ENCODE assay signal across 7 cellular contexts in the genomic region with DNA sequence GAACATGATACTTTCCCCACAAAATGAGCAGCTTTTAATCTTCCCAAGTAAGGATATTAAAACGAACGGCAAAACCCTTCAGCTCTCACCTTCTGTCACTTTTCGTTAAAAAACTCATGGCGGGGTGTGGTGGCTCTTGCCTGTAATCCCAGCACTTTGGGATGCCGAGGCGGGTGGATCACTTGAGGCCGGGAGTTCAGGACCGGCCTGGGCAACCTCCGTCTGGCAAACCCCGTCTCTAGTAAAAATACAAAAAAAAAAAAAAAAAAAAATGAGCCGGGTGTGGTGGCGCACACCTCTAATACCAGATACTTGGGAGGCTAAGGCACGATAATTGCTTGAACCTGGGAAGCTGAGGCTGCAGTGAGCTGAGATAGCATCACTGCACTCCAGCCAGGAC. TPM values are rescaled to one million over a fixed set of nuclear protein-coding genes. Genes with fewer than 3 reads are reported as not detected.
DNase-seq lines count a peak whose midpoint lies in the region; ATAC-seq and TF ChIP-seq lines count a peak whose summit lies in the region.

No MANE protein-coding gene starts in this region.

- DNase-seq in HL-60 (ENCODE audit: low read depth in 1 of 2, low spot score in 1 of 2) (no peak), immature natural killer cell (no peak), NAMALWA (ENCODE audit: low spot score) (no peak), glomerular visceral epithelial cell (ENCODE audit: extremely low spot score) (no peak)
- no peak for DNase-seq in activated T-helper 2 cell treated with anti-CD3 and anti-CD28 coated beads, Interferon-gamma antibody, Interleukin-2, Interleukin-4, amounts not matched to agents 10 μg/mL and 5 μg/mL and 100 μg/mL, durations not matched to agents 14 hours and 24 hours and 36 hours (ENCODE audit: low spot score)

- H3K4me3 ChIP-seq in HL-60 (replicated peaks; ENCODE audit: insufficient read depth, low read length) = peak overlapping the region; percentile 99

- TF ChIP-seq CTCF in HL-60 (IDR thresholded peaks at IDR 0.05; ENCODE audit: insufficient read depth, low read length) = no peak

- H3K27me3 ChIP-seq in HL-60 (ENCODE audit: insufficient read depth, poor library complexity, severe bottlenecking) = no peaks in the 10 kb centered on the region

- H3K36me3 Mint-ChIP-seq in activated T-helper 2 cell treated with anti-CD3 and anti-CD28 coated beads, Interferon-gamma antibody, Interleukin-2, Interleukin-4, amounts not matched to agents 10 μg/mL and 5 μg/mL and 100 μg/mL, durations not matched to agents 14 hours and 24 hours and 36 hours (ENCODE audit: low read depth) = peaks cover 51% of the 10 kb centered on the region
- H3K36me3 Mint-ChIP-seq in immature natural killer cell = peaks cover 7 to 27% (median 9%) of the 10 kb centered on the region in 3 donors
- peaks cover 40% of the 10 kb centered on the region for H3K36me3 Mint-ChIP-seq in stimulated activated memory B cell treated with anti-CD40 and anti-IgM and Interleukin-4, amounts not matched to agents 10 μg/mL and 1 μg/mL and 100 μg/mL, for 72 hours

- H3K4me1 Mint-ChIP-seq in activated T-helper 2 cell treated with anti-CD3 and anti-CD28 coated beads, Interferon-gamma antibody, Interleukin-2, Interleukin-4, amounts not matched to agents 10 μg/mL and 5 μg/mL and 100 μg/mL, durations not matched to agents 14 hours and 24 hours and 36 hours (ENCODE audit: low read depth) = peaks cover 18% of the 10 kb centered on the region
- peaks cover 29 to 31% of the 10 kb centered on the region in 2 donors for H3K4me1 Mint-ChIP-seq in immature natural killer cell
- H3K4me1 Mint-ChIP-seq in stimulated activated memory B cell treated with anti-CD40 and anti-IgM and Interleukin-4, amounts not matched to agents 10 μg/mL and 1 μg/mL and 100 μg/mL, for 72 hours = peaks cover 18% of the 10 kb centered on the region

- peak overlapping the region; percentile 98 for H3K4me3 Mint-ChIP-seq in activated T-helper 2 cell treated with anti-CD3 and anti-CD28 coated beads, Interferon-gamma antibody, Interleukin-2, Interleukin-4, amounts not matched to agents 10 μg/mL and 5 μg/mL and 100 μg/mL, durations not matched to agents 14 hours and 24 hours and 36 hours (ENCODE audit: low read depth)
- peak overlapping the region; percentile 93 to 100 (median 98) for H3K4me3 Mint-ChIP-seq in immature natural killer cell
- H3K4me3 Mint-ChIP-seq in stimulated activated memory B cell treated with anti-CD40 and anti-IgM and Interleukin-4, amounts not matched to agents 10 μg/mL and 1 μg/mL and 100 μg/mL, for 72 hours = peak overlapping the region; percentile 96

- peak overlapping the region; percentile 49 for H3K27ac Mint-ChIP-seq in activated T-helper 2 cell treated with anti-CD3 and anti-CD28 coated beads, Interferon-gamma antibody, Interleukin-2, Interleukin-4, amounts not matched to agents 10 μg/mL and 5 μg/mL and 100 μg/mL, durations not matched to agents 14 hours and 24 hours and 36 hours
- H3K27ac Mint-ChIP-seq in immature natural killer cell = peak overlapping the region; percentile 82 to 99 (median 96)
- H3K27ac Mint-ChIP-seq in stimulated activated memory B cell treated with anti-CD40 and anti-IgM and Interleukin-4, amounts not matched to agents 10 μg/mL and 1 μg/mL and 100 μg/mL, for 72 hours = peak overlapping the region; percentile 90

- H3K9me3 Mint-ChIP-seq in activated T-helper 2 cell treated with anti-CD3 and anti-CD28 coated beads, Interferon-gamma antibody, Interleukin-2, Interleukin-4, amounts not matched to agents 10 μg/mL and 5 μg/mL and 100 μg/mL, durations not matched to agents 14 hours and 24 hours and 36 hours = no peaks in the 10 kb centered on the region
- H3K9me3 Mint-ChIP-seq in immature natural killer cell = no peaks in the 10 kb centered on the region
- no peaks in the 10 kb centered on the region for H3K9me3 Mint-ChIP-seq in stimulated activated memory B cell treated with anti-CD40 and anti-IgM and Interleukin-4, amounts not matched to agents 10 μg/mL and 1 μg/mL and 100 μg/mL, for 72 hours

- ATAC-seq in stimulated activated memory B cell treated with anti-CD40 and anti-IgM and Interleukin-4, amounts not matched to agents 10 μg/mL and 1 μg/mL and 100 μg/mL, for 72 hours = no peak
- ATAC-seq in HG03520 (IDR thresholded peaks at IDR 0.05; ENCODE audit: unreplicated experiment) = no peak

- intact Hi-C loops in activated T-helper 2 cell treated with anti-CD3 and anti-CD28 coated beads, Interferon-gamma antibody, Interleukin-2, Interleukin-4, amounts not matched to agents 10 μg/mL and 5 μg/mL and 100 μg/mL, durations not matched to agents 14 hours and 24 hours and 36 hours (cut with micrococcal nuclease) = loop anchor here (1.0 to 10.0 kb wide), 3 partner anchors 7 to 612 kb away; a partner anchor contains a TSS

- H3K27me3 Mint-ChIP-seq in activated T-helper 2 cell treated with anti-CD3 and anti-CD28 coated beads, Interferon-gamma antibody, Interleukin-2, Interleukin-4, amounts not matched to agents 10 μg/mL and 5 μg/mL and 100 μg/mL, durations not matched to agents 14 hours and 24 hours and 36 hours (ENCODE audit: low read depth) = peaks cover 21% of the 10 kb centered on the region
- peaks cover 4 to 18% (median 6%) of the 10 kb centered on the region in 3 donors for H3K27me3 Mint-ChIP-seq in immature natural killer cell (ENCODE audit: low read depth in 3 of 3)
- no peaks in the 10 kb centered on the region for H3K27me3 Mint-ChIP-seq in stimulated activated memory B cell treated with anti-CD40 and anti-IgM and Interleukin-4, amounts not matched to agents 10 μg/mL and 1 μg/mL and 100 μg/mL, for 72 hours

- peak overlapping the region; percentile 88 for H3K27ac ChIP-seq in HL-60 (replicated peaks)

RNA-seq across cellular contexts. Expression of a gene that starts 0.9 kb away (rescaled TPM):
- total RNA-seq in activated T-helper 2 cell treated with anti-CD3 and anti-CD28 coated beads, Interferon-gamma antibody, Interleukin-2, Interleukin-4, amounts not matched to agents 10 μg/mL and 5 μg/mL and 100 μg/mL, durations not matched to agents 14 hours and 24 hours and 36 hours = 174 and 175 TPM in 2 replicates
- polyA plus RNA-seq in immature natural killer cell = 100 to 1,000 TPM; 172 to 231 (median 178) TPM

RNA-seq across cellular contexts. Expression of a gene that starts 7.0 kb away (rescaled TPM):
- 20.9 and 22.1 TPM in 2 replicates for total RNA-seq in activated T-helper 2 cell treated with anti-CD3 and anti-CD28 coated beads, Interferon-gamma antibody, Interleukin-2, Interleukin-4, amounts not matched to agents 10 μg/mL and 5 μg/mL and 100 μg/mL, durations not matched to agents 14 hours and 24 hours and 36 hours
- 10 to 100 TPM; 11.7 to 30.2 (median 21.0) TPM for polyA plus RNA-seq in immature natural killer cell

RNA-seq across cellular contexts. Expression of a gene that starts 38.5 kb away (rescaled TPM):
- total RNA-seq in activated T-helper 2 cell treated with anti-CD3 and anti-CD28 coated beads, Interferon-gamma antibody, Interleukin-2, Interleukin-4, amounts not matched to agents 10 μg/mL and 5 μg/mL and 100 μg/mL, durations not matched to agents 14 hours and 24 hours and 36 hours = 75.8 and 81.0 TPM in 2 replicates
- polyA plus RNA-seq in immature natural killer cell = 1 to 10 TPM; 2.5 to 6.2 (median 3.4) TPM
